ENCODE assay signal across 12 cellular contexts in the genomic region with DNA sequence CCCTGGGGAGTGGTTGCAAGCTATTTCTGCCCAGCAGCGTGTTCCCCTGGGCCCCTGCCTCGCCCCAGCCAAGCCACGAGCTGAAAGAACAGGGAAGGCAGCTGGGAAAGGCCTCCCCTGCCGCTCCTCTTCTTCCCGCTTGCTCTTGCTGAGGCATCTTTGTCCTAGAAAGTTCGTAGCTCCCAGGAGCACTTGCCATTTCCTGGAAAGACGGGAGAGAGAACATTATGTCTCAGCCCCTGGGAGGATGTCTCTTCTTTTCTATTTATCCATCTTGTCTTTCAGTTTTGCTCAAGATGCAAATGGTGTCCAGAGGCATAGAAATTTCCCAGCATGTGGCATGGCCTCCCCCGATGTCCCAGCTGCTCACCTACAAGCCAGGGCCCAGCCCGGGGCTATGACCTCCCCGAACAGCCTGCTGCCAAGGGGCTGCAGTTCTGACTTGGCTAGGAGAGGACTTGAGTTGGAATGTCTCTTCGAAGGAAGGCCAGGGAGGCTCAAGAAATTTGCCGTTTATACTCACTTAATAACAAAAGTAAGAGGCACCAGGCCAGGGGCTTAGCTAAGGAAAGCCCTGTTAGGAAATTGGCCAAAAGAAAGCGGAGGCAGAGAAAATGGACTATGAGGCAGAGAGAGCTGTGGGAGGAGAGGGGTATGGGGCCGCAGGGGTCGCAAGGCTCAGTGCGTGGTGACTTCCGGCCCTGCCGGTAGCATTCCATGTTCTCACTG.
A peak's percentile ranks its signal among the peaks of the same experiment; 100 is the strongest.
DNase-seq lines count a peak whose midpoint lies in the region; TF ChIP-seq lines count a peak whose summit lies in the region.
"Had no signal": no experiment of that assay in that cellular context is flagged by ENCODE, and none has a peak within 500 bp of the region (broad histone marks: within the 10 kb centered on the region; RNA-seq: fewer than 3 reads in every experiment).

No MANE protein-coding gene starts in this region.

- no peak for TF ChIP-seq POLR2A in breast epithelium (IDR thresholded peaks at IDR 0.05)

- H3K9me2 ChIP-seq in hepatocyte (replicated peaks; ENCODE audit: insufficient read depth) = no peaks in the 10 kb centered on the region

- H3K79me2 ChIP-seq in hepatocyte = no peaks in the 10 kb centered on the region

- no peaks in the 10 kb centered on the region for H3K36me3 ChIP-seq in BLaER1 treated with 17β-estradiol and CSF1 and Interleukin-3, amounts not matched to agents 10 nM and 100 nM
- no peaks in the 10 kb centered on the region for H3K36me3 ChIP-seq in breast epithelium
- no peaks in the 10 kb centered on the region for H3K36me3 ChIP-seq in hepatocyte (replicated peaks; ENCODE audit: insufficient read depth, low read depth)
- H3K36me3 ChIP-seq in rectal smooth muscle tissue (ENCODE audit: control insufficient read depth, insufficient read depth, low read length) = no peaks in the 10 kb centered on the region
- no peaks in the 10 kb centered on the region for H3K36me3 ChIP-seq in BE2C
- H3K36me3 ChIP-seq: cardiac muscle cell had no signal

- peaks cover 0 to 82% (median 0%) of the 10 kb centered on the region in 11 experiments; a peak in 6 of 22 replicates for H4K20me1 ChIP-seq in BLaER1 treated with 17β-estradiol and CSF1 and Interleukin-3, amounts not matched to agents 10 nM and 100 nM
- H4K20me1 ChIP-seq in hepatocyte (ENCODE audit: insufficient read depth, poor library complexity, severe bottlenecking) = no peaks in the 10 kb centered on the region

- H3K9ac ChIP-seq in BLaER1 treated with 17β-estradiol and CSF1 and Interleukin-3, amounts not matched to agents 10 nM and 100 nM = no peak overlapping the region
- no peak overlapping the region for H3K9ac ChIP-seq in rectal smooth muscle tissue (ENCODE audit: low read length)
- H3K9ac ChIP-seq: KMS-11 had no signal

- H3K9me3 ChIP-seq in BLaER1 treated with 17β-estradiol and CSF1 and Interleukin-3, amounts not matched to agents 10 nM and 100 nM (replicated peaks in 1 of 11) = no peaks in the 10 kb centered on the region; a peak in 2 of 22 replicates
- no peaks in the 10 kb centered on the region for H3K9me3 ChIP-seq in breast epithelium
- no peaks in the 10 kb centered on the region for H3K9me3 ChIP-seq in hepatocyte (ENCODE audit: low read depth)
- no peaks in the 10 kb centered on the region for H3K9me3 ChIP-seq in BE2C

- no peak overlapping the region for H3K27ac ChIP-seq in BLaER1 treated with 17β-estradiol and CSF1 and Interleukin-3, amounts not matched to agents 10 nM and 100 nM
- H3K27ac ChIP-seq in breast epithelium (peak overlapping the region; percentile 84 to 96), hepatocyte (peak overlapping the region; percentile 73), rectal smooth muscle tissue (ENCODE audit: low read depth, low read length) (peak overlapping the region; percentile 74)
- H3K27ac ChIP-seq: cardiac muscle cell, KMS-11 had no signal

- 72% methylated on average over 18 of the region's 18 CpGs for whole genome bisulfite sequencing in hepatocyte (ENCODE audit: low lambda C conversion rate, missing lambda C conversion rate)

- TF ChIP-seq CTCF in breast epithelium (IDR thresholded peaks at IDR 0.05) (no peak), hepatocyte (IDR thresholded peaks at IDR 0.05; ENCODE audit: poor library complexity) (no peak), BE2C (IDR thresholded peaks at IDR 0.05; ENCODE audit: low read depth, low read length) (no peak)

- no peak overlapping the region for H2AFZ ChIP-seq in hepatocyte

- intact Hi-C loops in breast epithelium (cut with DNase I; ENCODE audit: low total_unique reads) = no loop called here

- H3K4me3 ChIP-seq in BLaER1 treated with 17β-estradiol and CSF1 and Interleukin-3, amounts not matched to agents 10 nM and 100 nM = no peak overlapping the region
- H3K4me3 ChIP-seq in breast epithelium (peak overlapping the region in 2 of 3 donors; percentile 14 to 51), hepatocyte (no peak overlapping the region), rectal smooth muscle tissue (ENCODE audit: low read length) (no peak overlapping the region), BE2C (ENCODE audit: low read depth, low read length) (no peak overlapping the region)
- H3K4me3 ChIP-seq: cardiac muscle cell had no signal

- peak overlapping the region in 8 of 11 experiments; percentile 41 to 91 (median 76); a peak in 16 of 22 replicates for H3K4me2 ChIP-seq in BLaER1 treated with 17β-estradiol and CSF1 and Interleukin-3, amounts not matched to agents 10 nM and 100 nM
- H3K4me2 ChIP-seq in hepatocyte = peak overlapping the region; percentile 59
- H3K4me2 ChIP-seq: KMS-11 had no signal

- H3K27me3 ChIP-seq in BLaER1 treated with 17β-estradiol and CSF1 and Interleukin-3, amounts not matched to agents 10 nM and 100 nM = peaks cover 0 to 99% (median 0%) of the 10 kb centered on the region in 11 experiments; a peak in 9 of 22 replicates
- H3K27me3 ChIP-seq in breast epithelium (no peaks in the 10 kb centered on the region), hepatocyte (no peaks in the 10 kb centered on the region), rectal smooth muscle tissue (ENCODE audit: control insufficient read depth, insufficient read depth, low read length) (no peaks in the 10 kb centered on the region), BE2C (no peaks in the 10 kb centered on the region)
- H3K27me3 ChIP-seq: cardiac muscle cell had no signal

- peak in 1 of 2 donors; percentile 46 for DNase-seq in breast epithelium (ENCODE audit: low spot score in 2 of 2)
- no peak for DNase-seq in hepatocyte (ENCODE audit: low spot score)
- DNase-seq in germinal center (ENCODE audit: low spot score) = no peak
- DNase-seq in BE2C = no peak
- DNase-seq in NOMO-1 (lab: John Stamatoyannopoulos, UW; ENCODE audit: unreplicated experiment in 2 of 2) = no peak
- no peak for DNase-seq in NCI-H146 (lab: John Stamatoyannopoulos, UW)
- DNase-seq: activated CD4-positive, alpha-beta memory T cell treated with anti-CD3 and anti-CD28 coated beads, Interleukin-2, amount 10 ng/mL, durations not matched to agents 7 days and 5 days; NCI-H526 had no signal

- H3K4me1 ChIP-seq in BLaER1 treated with 17β-estradiol and CSF1 and Interleukin-3, amounts not matched to agents 10 nM and 100 nM = peaks cover 0 to 25% (median 13%) of the 10 kb centered on the region in 10 experiments; a peak in 15 of 20 replicates
- H3K4me1 ChIP-seq in breast epithelium = peaks cover 24 to 31% of the 10 kb centered on the region in 2 donors
- H3K4me1 ChIP-seq in hepatocyte (ENCODE audit: insufficient read depth) = peaks cover 35% of the 10 kb centered on the region
- H3K4me1 ChIP-seq in rectal smooth muscle tissue (ENCODE audit: control insufficient read depth, insufficient read depth, low read length) = peaks cover 19% of the 10 kb centered on the region
- H3K4me1 ChIP-seq in BE2C = no peaks in the 10 kb centered on the region

Comparison
In these comparisons a context has a peak if more than half of its experiments do, and no peak if none do; other contexts are left out.
1. H3K27ac ChIP-seq: peak in breast epithelium (2 of 2), hepatocyte (single experiment) and rectal smooth muscle tissue (single experiment); none in BLaER1 treated with 17β-estradiol and CSF1 and Interleukin-3, amounts not matched to agents 10 nM and 100 nM (0 of 11).
2. H3K4me3 ChIP-seq: peak in breast epithelium (2 of 3); none in BLaER1 treated with 17β-estradiol and CSF1 and Interleukin-3, amounts not matched to agents 10 nM and 100 nM (0 of 10), hepatocyte (single experiment), rectal smooth muscle tissue (single experiment) and BE2C (single experiment).